ENCODE assay signal across 11 cellular contexts in genomic region chr11:63845305-63845704, GRCh38. TPM values are rescaled to one million over a fixed set of nuclear protein-coding genes. Genes with fewer than 3 reads are reported as not detected.
DNase-seq lines count a peak whose midpoint lies in the region; ATAC-seq and TF ChIP-seq lines count a peak whose summit lies in the region.
"Had no signal": no experiment of that assay in that cellular context is flagged by ENCODE, and none has a peak within 500 bp of the region (broad histone marks: within the 10 kb centered on the region; RNA-seq: fewer than 3 reads in every experiment).

No MANE protein-coding gene starts in this region.

- in situ Hi-C loops in Caki2 (cut with HindIII; ENCODE audit: low pct_unique_long_range_greater_than_20kb, low sequenced_read_pairs) = no loop called here

- DNase-seq in Caki2 (ENCODE audit: low read depth) (peak; percentile 35), RWPE2 (ENCODE audit: low spot score) (no peak), fibroblast of pulmonary artery (ENCODE audit: low read depth) (peak; percentile 83), NCI-H345 (lab: John Stamatoyannopoulos, UW) (no peak), H7 (no peak), GF-D8 (lab: John Stamatoyannopoulos, UW) (no peak), GOT3 (lab: John Stamatoyannopoulos, UW) (no peak)
- DNase-seq: NK-92 treated with Interleukin-12 subunit alpha and Interleukin-12 subunit beta, amount 100 ng/mL, for 24 hours had no signal

- no peak overlapping the region for H3K9ac ChIP-seq in skeletal muscle satellite cell (ENCODE audit: low read depth, low read length)

- ATAC-seq in RWPE2 (ENCODE audit: low read depth) = peak; percentile 73
- ATAC-seq: activated CD4-positive, CD25-positive, alpha-beta regulatory T cell treated with anti-CD3 and anti-CD28 coated beads, Interleukin-2, amount 50 U/mL, for 24 hours had no signal

- H3K27ac ChIP-seq in RWPE2 (ENCODE audit: poor library complexity, severe bottlenecking) = peak overlapping the region; percentile 57
- H3K27ac ChIP-seq: right lobe of liver had no signal

- H3K27me3 ChIP-seq in RWPE2 (ENCODE audit: insufficient read depth, poor library complexity, severe bottlenecking) (no peaks in the 10 kb centered on the region), skeletal muscle satellite cell (ENCODE audit: control insufficient read depth, insufficient read depth, low read length) (no peaks in the 10 kb centered on the region), H7 (ENCODE audit: control insufficient read depth, insufficient read depth, low read length) (no peaks in the 10 kb centered on the region)
- H3K27me3 ChIP-seq: right lobe of liver had no signal

- H3K4me3 ChIP-seq in RWPE2 (ENCODE audit: severe bottlenecking) (no peak overlapping the region), fibroblast of pulmonary artery (replicated peaks; ENCODE audit: low read depth, low read length) (no peak overlapping the region), skeletal muscle satellite cell (ENCODE audit: low read length) (no peak overlapping the region), H7 (ENCODE audit: insufficient read depth, low read depth, low read length) (no peak overlapping the region)
- H3K4me3 ChIP-seq: right lobe of liver had no signal

- no peak for TF ChIP-seq CTCF in RWPE2 (IDR thresholded peaks at IDR 0.05; ENCODE audit: poor library complexity, severe bottlenecking)
- TF ChIP-seq CTCF in fibroblast of pulmonary artery (IDR thresholded peaks at IDR 0.05; ENCODE audit: low read length, missing control alignments) = no peak

- H3K4me2 ChIP-seq in skeletal muscle satellite cell (ENCODE audit: low read length) = peak overlapping the region; percentile 6

- H3K4me1 ChIP-seq in RWPE2 (ENCODE audit: insufficient read depth, poor library complexity, severe bottlenecking) = peaks cover 33% of the 10 kb centered on the region
- H3K4me1 ChIP-seq in skeletal muscle satellite cell (ENCODE audit: control insufficient read depth, insufficient read depth, low read length) = peaks cover 33% of the 10 kb centered on the region

- H3K9me3 ChIP-seq in RWPE2 (ENCODE audit: severe bottlenecking) (no peaks in the 10 kb centered on the region), skeletal muscle satellite cell (replicated peaks; ENCODE audit: low read length) (no peaks in the 10 kb centered on the region)
- H3K9me3 ChIP-seq: right lobe of liver had no signal

- H3K36me3 ChIP-seq in RWPE2 (ENCODE audit: low read depth) (peaks cover 35% of the 10 kb centered on the region), skeletal muscle satellite cell (ENCODE audit: insufficient read depth, low read length) (peaks cover 12% of the 10 kb centered on the region), H7 (replicated peaks; ENCODE audit: control insufficient read depth, insufficient read depth, low read length) (no peaks in the 10 kb centered on the region)
- H3K36me3 ChIP-seq: right lobe of liver had no signal

RNA-seq across cellular contexts. Expression of gene MARK2, which starts 6.4 kb away (rescaled TPM):
- 5.6 and 8.9 TPM in 2 replicates for total RNA-seq in Caki2 (2014; rRNA removed; shearing (Covaris generic); ENCODE audit: low replicate concordance)
- total RNA-seq in skeletal muscle satellite cell (2012; rRNA removed) = 11.4 and 15.1 TPM in 2 replicates
- total RNA-seq in H7 (2014; rRNA removed; shearing (Covaris generic)) = 26.5 and 30.2 TPM in 2 replicates

RNA-seq across cellular contexts. Expression of gene SPINDOC, which starts 32.0 kb away (rescaled TPM):
- total RNA-seq in Caki2 (2014; rRNA removed; shearing (Covaris generic); ENCODE audit: low replicate concordance) = 22.5 and 29.0 TPM in 2 replicates
- total RNA-seq in skeletal muscle satellite cell (2012; rRNA removed) = 13.3 and 15.2 TPM in 2 replicates
- 106 and 107 TPM in 2 replicates for total RNA-seq in H7 (2014; rRNA removed; shearing (Covaris generic))

Comparison
In these comparisons a context has a peak if more than half of its experiments do, and no peak if none do; other contexts are left out.
1. DNase-seq: peak in Caki2 (single experiment) and fibroblast of pulmonary artery (single experiment); none in RWPE2 (single experiment), NCI-H345 (single experiment), H7 (single experiment), GF-D8 (single experiment) and GOT3 (single experiment).